Comparison of ENCODE assay signal across 27 cellular contexts in genomic region chr1:7686301-7686850, GRCh38.
"Had no signal": no experiment of that assay in that cellular context is flagged by ENCODE, and none has a peak within 500 bp of the region (broad histone marks: within the 10 kb centered on the region; RNA-seq: fewer than 3 reads in every experiment).

No MANE protein-coding gene starts in this region.

- H3K27ac Mint-ChIP-seq: activated CD4-positive, alpha-beta T cell treated with anti-CD3 and anti-CD28 coated beads, Interleukin-2, amount 10 ng/mL, durations not matched to agents 7 days and 5 days; activated CD8-positive, alpha-beta T cell treated with anti-CD3 and anti-CD28 coated beads, Interleukin-2, amount 10 ng/mL, durations not matched to agents 7 days and 5 days; activated T-cell treated with anti-CD3 and anti-CD28 coated beads, Interleukin-2, amount 50 U/mL, for 24 hours; activated T-helper 2 cell treated with anti-CD3 and anti-CD28 coated beads, Interferon-gamma antibody, Interleukin-2, Interleukin-4, amounts not matched to agents 10 μg/mL and 5 μg/mL and 100 μg/mL, durations not matched to agents 14 hours and 24 hours and 36 hours had no signal

- H3K9me3 ChIP-seq: adrenal gland, body of pancreas, breast epithelium had no signal

- ATAC-seq: activated CD8-positive, alpha-beta T cell treated with anti-CD3 and anti-CD28 coated beads, Interleukin-2, amount 10 ng/mL, durations not matched to agents 7 days and 5 days; activated naive CD4-positive, alpha-beta T cell treated with anti-CD3 and anti-CD28 coated beads, Interleukin-2, amount 50 U/mL, for 72 hours; body of pancreas; Panc1 had no signal

- H3K4me2 ChIP-seq: KMS-11 had no signal

- H3K27me3 ChIP-seq: adrenal gland, breast epithelium had no signal

- H3K27ac ChIP-seq: adrenal gland, body of pancreas, breast epithelium, KMS-11 had no signal

- H3K4me1 Mint-ChIP-seq: activated CD4-positive, alpha-beta T cell treated with anti-CD3 and anti-CD28 coated beads, Interleukin-2, amount 10 ng/mL, durations not matched to agents 7 days and 5 days had no signal

- H3K36me3 ChIP-seq: adrenal gland, breast epithelium had no signal

- H3K4me1 ChIP-seq: adrenal gland, body of pancreas, breast epithelium had no signal

- H3K4me3 Mint-ChIP-seq: activated CD4-positive, alpha-beta T cell treated with anti-CD3 and anti-CD28 coated beads, Interleukin-2, amount 10 ng/mL, durations not matched to agents 7 days and 5 days; activated CD8-positive, alpha-beta T cell treated with anti-CD3 and anti-CD28 coated beads, Interleukin-2, amount 10 ng/mL, durations not matched to agents 7 days and 5 days; activated T-cell treated with anti-CD3 and anti-CD28 coated beads, Interleukin-2, amount 50 U/mL, for 24 hours had no signal

- DNase-seq: activated CD4-positive, alpha-beta T cell treated with anti-CD3 and anti-CD28 coated beads, Interleukin-2, amount 10 ng/mL, durations not matched to agents 7 days and 5 days; activated CD4-positive, alpha-beta T cell treated with anti-CD3 and anti-CD28 coated beads, Interleukin-2, amount 50 U/mL, for 48 hours; activated CD8-positive, alpha-beta T cell treated with anti-CD3 and anti-CD28 coated beads, Interleukin-2, amount 10 ng/mL, durations not matched to agents 7 days and 5 days; activated gamma-delta T cell; activated naive CD4-positive, alpha-beta T cell treated with Interleukin-2 at 50 U/mL for 16 hours; activated T-cell treated with anti-CD3 and anti-CD28 coated beads, Interleukin-2, amount 50 U/mL, for 24 hours; adrenal gland; body of pancreas; MM.1S; MV-4-11; NCI-H1092; NCI-H1417; NCI-H146; NCI-H187; NCI-H2081; NCI-H2171 treated with DMSO at 0.1 percent for 48 hours; NCI-H226; NCI-H446 treated with DMSO at 0.1 percent for 48 hours; NCI-H524 treated with DMSO at 0.1 percent for 48 hours; SW 1271; T-helper 1 cell; T1000 had no signal

- H3K9ac ChIP-seq: KMS-11 had no signal

- H3K4me3 ChIP-seq: adrenal gland, body of pancreas, breast epithelium had no signal

- H3K36me3 Mint-ChIP-seq: activated naive CD4-positive, alpha-beta T cell treated with anti-CD3 and anti-CD28 coated beads, Interleukin-2, amount 50 U/mL, for 72 hours had no signal
